ENCODE assay signal across 8 cellular contexts in genomic region chr7:131302876-131303707, GRCh38. TPM values are rescaled to one million over a fixed set of nuclear protein-coding genes. Genes with fewer than 3 reads are reported as not detected.
DNase-seq lines count a peak whose midpoint lies in the region; ATAC-seq and TF ChIP-seq lines count a peak whose summit lies in the region.

No MANE protein-coding gene starts in this region.

- TF ChIP-seq POLR2A in esophagus muscularis mucosa (IDR thresholded peaks at IDR 0.05; ENCODE audit: low read depth), result no peak

- H3K27ac ChIP-seq in 22Rv1 (no peak overlapping the region), VCaP (no peak overlapping the region), esophagus muscularis mucosa (replicated peaks in 1 of 4) (no peak overlapping the region), trophoblast cell (ENCODE audit: low read depth, low read length) (no peak overlapping the region)

- H3K4ac ChIP-seq in trophoblast cell (ENCODE audit: low read depth, low read length), result no peak overlapping the region

- H3K9me3 Mint-ChIP-seq in glutamatergic neuron (ENCODE audit: unreplicated experiment), result peaks cover 5% of the 10 kb centered on the region

- no peak overlapping the region for H3K27ac Mint-ChIP-seq in glutamatergic neuron (ENCODE audit: unreplicated experiment)

- H3K27me3 Mint-ChIP-seq in glutamatergic neuron (ENCODE audit: unreplicated experiment), result no peaks in the 10 kb centered on the region

- H3K9ac ChIP-seq in trophoblast cell (ENCODE audit: low read length), result no peak overlapping the region

- TF ChIP-seq CTCF in 22Rv1 (IDR thresholded peaks at IDR 0.05) (peak; percentile 76), GM12875 (IDR thresholded peaks at IDR 0.05; ENCODE audit: borderline replicate concordance, insufficient read depth, low read depth, low read length) (peak; percentile 60; the same call in 1 of the 2 replicates), VCaP (conservative IDR thresholded peaks at IDR 0.05) (peak; percentile 92), esophagus muscularis mucosa (IDR thresholded peaks at IDR 0.05) (peak in 2 of 3 experiments; percentile 39 to 52), glutamatergic neuron (IDR thresholded peaks at IDR 0.05; ENCODE audit: partially characterized antibody, unreplicated experiment) (no peak)

- no peak overlapping the region for H4K12ac ChIP-seq in trophoblast cell (ENCODE audit: low read depth, low read length)

- H3K4me3 ChIP-seq in GM12875 (ENCODE audit: low read depth, low read length) (no peak overlapping the region), esophagus muscularis mucosa (no peak overlapping the region), trophoblast cell (ENCODE audit: low read depth, low read length) (no peak overlapping the region)

- H3K9me3 ChIP-seq in esophagus muscularis mucosa (peaks cover 0 to 5% (median 0%) of the 10 kb centered on the region in 4 donors), trophoblast cell (ENCODE audit: insufficient read depth, low read depth, low read length) (peaks cover 6% of the 10 kb centered on the region)

- intact Hi-C loops in esophagus muscularis mucosa (cut with DNase I), result no loop called here

- no peak overlapping the region for H3K14ac ChIP-seq in trophoblast cell (ENCODE audit: low read length)

- no peaks in the 10 kb centered on the region for H3K4me1 Mint-ChIP-seq in glutamatergic neuron (ENCODE audit: low read depth, unreplicated experiment)

- no peak overlapping the region for H2AFZ ChIP-seq in trophoblast cell (ENCODE audit: insufficient read depth, low read length, poor library complexity)

- H3K23ac ChIP-seq in trophoblast cell (ENCODE audit: low read length), result no peak overlapping the region

- no peak overlapping the region for H3K4me3 Mint-ChIP-seq in glutamatergic neuron (ENCODE audit: unreplicated experiment)

- peak; percentile 72 for DNase-seq in esophagus muscularis mucosa (ENCODE audit: extremely low spot score)
- DNase-seq in trophoblast cell, result peak; percentile 42 to 63
- no peak for DNase-seq in glutamatergic neuron
- DNase-seq in OCI-M2 (lab: John Stamatoyannopoulos, UW; ENCODE audit: unreplicated experiment), result no peak

- peaks cover 17% of the 10 kb centered on the region for H3K36me3 Mint-ChIP-seq in glutamatergic neuron (ENCODE audit: unreplicated experiment)

- no peak overlapping the region for H2BK12ac ChIP-seq in trophoblast cell (ENCODE audit: low read length)

- H3K79me1 ChIP-seq in trophoblast cell (ENCODE audit: low read length), result no peaks in the 10 kb centered on the region

- no peak overlapping the region for H4K91ac ChIP-seq in trophoblast cell (ENCODE audit: low read depth, low read length)

- peaks cover 16 to 18% (median 17%) of the 10 kb centered on the region in 4 donors for H3K4me1 ChIP-seq in esophagus muscularis mucosa
- H3K4me1 ChIP-seq in trophoblast cell (ENCODE audit: control insufficient read depth in 1 of 2, insufficient read depth in 2 of 2, low read length in 2 of 2), result no peaks in the 10 kb centered on the region

- no peak overlapping the region for H3K4me2 ChIP-seq in trophoblast cell (ENCODE audit: low read length)

- no peak overlapping the region for H2AK5ac ChIP-seq in trophoblast cell (ENCODE audit: low read length)

- no peak overlapping the region for H3K18ac ChIP-seq in trophoblast cell (ENCODE audit: low read length)

- H3K27me3 ChIP-seq in esophagus muscularis mucosa (no peaks in the 10 kb centered on the region), trophoblast cell (ENCODE audit: insufficient read depth, low read length) (no peaks in the 10 kb centered on the region)

- no peaks in the 10 kb centered on the region for H3K79me2 ChIP-seq in trophoblast cell (ENCODE audit: control insufficient read depth, insufficient read depth, low read length, poor library complexity)

- WGBS in esophagus muscularis mucosa, result 75% methylated on average over 8 of the region's 8 CpGs
- WGBS in trophoblast cell (ENCODE audit: extremely low coverage, insufficient coverage, insufficient read length), result no CpG with 5 or more reads among the region's 8 CpGs

- no peak overlapping the region for H2BK120ac ChIP-seq in trophoblast cell (ENCODE audit: insufficient read depth, low read length, poor library complexity)

- H4K8ac ChIP-seq in trophoblast cell (ENCODE audit: low read depth, low read length), result no peak overlapping the region

- no peak overlapping the region for H2BK5ac ChIP-seq in trophoblast cell (ENCODE audit: low read depth, low read length, poor library complexity)

- no peak for ATAC-seq in HG02973 (IDR thresholded peaks at IDR 0.05; ENCODE audit: unreplicated experiment)

- TF ChIP-seq EP300 in esophagus muscularis mucosa (IDR thresholded peaks at IDR 0.05), result no peak

- no peaks in the 10 kb centered on the region for H3K36me3 ChIP-seq in esophagus muscularis mucosa
- no peaks in the 10 kb centered on the region for H3K36me3 ChIP-seq in trophoblast cell (ENCODE audit: control insufficient read depth in 1 of 2, insufficient read depth in 2 of 2, low read length in 2 of 2)

RNA-seq across cellular contexts. Expression of gene MKLN1, which starts 24.6 kb away (rescaled TPM):
- total RNA-seq in esophagus muscularis mucosa, result 10 to 100 TPM; 37.9 to 55.2 (median 41.3) TPM
- 23.4 and 24.4 TPM in 2 replicates for polyA plus RNA-seq in trophoblast cell (2013)
- total RNA-seq in glutamatergic neuron (ENCODE audit: unreplicated experiment), result 36.7 TPM

Comparison
In these comparisons a context has a peak if more than half of its experiments do, and no peak if none do; other contexts are left out.
1. DNase-seq: peak in esophagus muscularis mucosa (single experiment) and trophoblast cell (2 of 2); none in glutamatergic neuron (single experiment) and OCI-M2 (single experiment).